In the genomic region with DNA sequence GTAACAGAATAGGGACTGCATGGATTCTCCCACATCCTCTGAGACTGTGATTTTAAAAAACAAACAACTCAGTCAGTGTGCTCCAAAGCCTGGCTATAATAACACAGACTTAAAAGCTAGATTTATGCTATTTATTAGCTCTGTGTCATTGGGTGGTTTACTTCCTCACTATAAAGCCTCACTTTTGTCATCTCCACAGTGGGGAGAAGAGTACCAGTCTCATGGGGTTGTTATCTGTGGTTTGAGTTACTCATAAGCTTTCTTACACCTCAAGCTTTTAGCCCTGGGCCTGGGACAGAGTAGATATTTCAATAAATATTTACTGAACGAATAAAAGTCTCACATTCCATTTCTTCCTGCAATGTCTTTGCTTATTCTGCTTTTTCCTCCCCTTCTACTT, we compare ENCODE assay signal across 10 cellular contexts. TPM values are rescaled to one million over a fixed set of nuclear protein-coding genes. Genes with fewer than 3 reads are reported as not detected.
DNase-seq lines count a peak whose midpoint lies in the region; ATAC-seq and TF ChIP-seq lines count a peak whose summit lies in the region.
"Had no signal": no experiment of that assay in that cellular context is flagged by ENCODE, and none has a peak within 500 bp of the region (broad histone marks: within the 10 kb centered on the region; RNA-seq: fewer than 3 reads in every experiment).

No MANE protein-coding gene starts in this region.

- no peak overlapping the region for H3K4me3 Mint-ChIP-seq in activated CD4-positive, alpha-beta T cell treated with anti-CD3 and anti-CD28 coated beads for 36 hours

- H3K9me2 ChIP-seq in Karpas-422 (replicated peaks; ENCODE audit: insufficient read depth, low read length): no peaks in the 10 kb centered on the region

- TF ChIP-seq CTCF in brain microvascular endothelial cell (IDR thresholded peaks at IDR 0.05; ENCODE audit: low read depth, low read length, missing control alignments) (no peak), spleen (IDR thresholded peaks at IDR 0.05 in 8 of 11, conservative IDR thresholded peaks at IDR 0.05 in 3 of 11) (no peak)

- peaks cover 87% of the 10 kb centered on the region for H3K79me2 ChIP-seq in Karpas-422 (ENCODE audit: low read length)

- peaks cover 9% of the 10 kb centered on the region; the same call in 1 of the 2 replicates for H4K20me1 ChIP-seq in Karpas-422 (ENCODE audit: insufficient read depth, low read depth, low read length)

- H3K27me3 Mint-ChIP-seq in activated CD4-positive, alpha-beta T cell treated with anti-CD3 and anti-CD28 coated beads for 36 hours: no peaks in the 10 kb centered on the region

- H3K27me3 ChIP-seq in Karpas-422 (ENCODE audit: low read length) (no peaks in the 10 kb centered on the region), brain microvascular endothelial cell (replicated peaks) (no peaks in the 10 kb centered on the region), spleen (replicated peaks in 1 of 7) (no peaks in the 10 kb centered on the region)

- H3K9me3 Mint-ChIP-seq in activated CD4-positive, alpha-beta T cell treated with anti-CD3 and anti-CD28 coated beads for 36 hours (ENCODE audit: low read depth): no peaks in the 10 kb centered on the region

- peak overlapping the region; percentile 47 for H3K9ac ChIP-seq in Karpas-422 (ENCODE audit: low read length)

- no peak overlapping the region for H2AFZ ChIP-seq in Karpas-422 (ENCODE audit: low read length)

- in situ Hi-C loops in brain microvascular endothelial cell (cut with HindIII; ENCODE audit: low pct_ligation_motif_present, low sequenced_read_pairs): no loop called here

- H3K36me3 ChIP-seq in Karpas-422 (ENCODE audit: insufficient read depth, low read length) (no peaks in the 10 kb centered on the region), brain microvascular endothelial cell (replicated peaks) (no peaks in the 10 kb centered on the region), spleen (no peaks in the 10 kb centered on the region)

- H3K4me1 Mint-ChIP-seq in activated CD4-positive, alpha-beta T cell treated with anti-CD3 and anti-CD28 coated beads for 36 hours: peaks cover 66% of the 10 kb centered on the region

- peak overlapping the region; percentile 78 for H3K27ac Mint-ChIP-seq in activated CD4-positive, alpha-beta T cell treated with anti-CD3 and anti-CD28 coated beads for 36 hours

- H3K36me3 Mint-ChIP-seq in activated CD4-positive, alpha-beta T cell treated with anti-CD3 and anti-CD28 coated beads for 36 hours (ENCODE audit: low read depth): peaks cover 4% of the 10 kb centered on the region

- peak; percentile 51 for ATAC-seq in activated CD4-positive, alpha-beta T cell treated with anti-CD3 and anti-CD28 coated beads for 36 hours
- no peak for ATAC-seq in GM18909 (IDR thresholded peaks at IDR 0.05; ENCODE audit: poor library complexity, unreplicated experiment)
- no peak for ATAC-seq in GM19463 (IDR thresholded peaks at IDR 0.05; ENCODE audit: unreplicated experiment)
- ATAC-seq: psoas muscle had no signal

- H3K4me1 ChIP-seq in Karpas-422 (ENCODE audit: low read length): peaks cover 74% of the 10 kb centered on the region
- H3K4me1 ChIP-seq in spleen: peaks cover 54 to 98% (median 86%) of the 10 kb centered on the region in 6 donors

- H3K4me3 ChIP-seq in Karpas-422 (ENCODE audit: low read length): peak overlapping the region; percentile 11; the same call in 1 of the 2 replicates
- H3K4me3 ChIP-seq in brain microvascular endothelial cell (ENCODE audit: low read depth, low read length): no peak overlapping the region
- H3K4me3 ChIP-seq in spleen: no peak overlapping the region
- H3K4me3 ChIP-seq: psoas muscle had no signal

- TF ChIP-seq POLR2A in spleen (IDR thresholded peaks at IDR 0.05): no peak

- H3K9me3 ChIP-seq in Karpas-422 (ENCODE audit: low read length) (no peaks in the 10 kb centered on the region), spleen (no peaks in the 10 kb centered on the region)
- H3K9me3 ChIP-seq: psoas muscle had no signal

- peak overlapping the region; percentile 65 for H3K27ac ChIP-seq in Karpas-422 (ENCODE audit: low read length)
- peak overlapping the region; percentile 13 for H3K27ac ChIP-seq in brain microvascular endothelial cell
- H3K27ac ChIP-seq in spleen: peak overlapping the region in 7 of 8 donors; percentile 37 to 91 (median 84)
- H3K27ac ChIP-seq: psoas muscle had no signal

- 38 to 67% (median 47%) methylated on average over 1 of the region's 1 CpG for WGBS in spleen, 5 donors

- CTCF ChIA-PET in activated CD4-positive, alpha-beta T cell treated with anti-CD3 and anti-CD28 coated beads for 36 hours (lab: Charles Lee): interaction anchor here (0.6 to 1.7 kb wide), 8 partner anchors 17 to 938 kb away, joined by 3 to 5 read pairs (median 4); no protein-coding TSS in a partner anchor

- no peak for DNase-seq in activated CD4-positive, alpha-beta T cell treated with anti-CD3 and anti-CD28 coated beads for 36 hours
- no peak for DNase-seq in activated CD4-positive, alpha-beta T cell treated with anti-CD3 and anti-CD28 coated beads, Interleukin-2, amount 50 U/mL, for 48 hours
- DNase-seq in Karpas-422 (peak; percentile 62), brain microvascular endothelial cell (peak; percentile 43), spleen (no peak), midbrain (lab: John Stamatoyannopoulos, UW) (no peak)
- DNase-seq: NCI-H1694 treated with DMSO at 0.1 percent for 48 hours, psoas muscle had no signal

- intact Hi-C loops in activated CD4-positive, alpha-beta T cell treated with anti-CD3 and anti-CD28 coated beads for 36 hours (cut with DNase I, micrococcal nuclease): loop anchor here (5.0 to 10.0 kb wide), 14 partner anchors 83 to 1230 kb away; partner anchors contain the start of genes ALG11 (in 1 of the 2), ATP7B (in 1 of the 2), INTS6 (in 1 of the 2) and TRIM13 (in 1 of the 2)
- intact Hi-C loops in spleen (cut with DNase I; ENCODE audit: low total_unique reads): loop anchor here (5.0 kb wide), 2 partner anchors 383 to 938 kb away; no protein-coding TSS in a partner anchor

- POLR2A ChIA-PET in activated CD4-positive, alpha-beta T cell treated with anti-CD3 and anti-CD28 coated beads for 36 hours (lab: Charles Lee): interaction anchor here (0.6 kb wide), 1 partner anchor 917 kb away, joined by 3 read pairs; no protein-coding TSS in a partner anchor

- H3K4me2 ChIP-seq in Karpas-422 (ENCODE audit: low read depth, low read length, poor library complexity, severe bottlenecking): peak overlapping the region; percentile 43

RNA-seq across cellular contexts. Expression of gene RNASEH2B, which starts 5.3 kb away (rescaled TPM):
- 10 to 100 TPM; 61.8 to 88.5 TPM for total RNA-seq in activated CD4-positive, alpha-beta T cell treated with anti-CD3 and anti-CD28 coated beads for 36 hours
- 85.2 and 137 TPM in 2 replicates for total RNA-seq in Karpas-422 (2014; rRNA removed; shearing (Covaris generic); ENCODE audit: low replicate concordance)
- 10 to 100 TPM; 57.2 to 84.8 (median 70.3) TPM for total RNA-seq in spleen
- 100 to 1,000 TPM in 2 of 3 donors, 10 to 100 TPM in 1; 81.1 to 129 (median 103) TPM for polyA plus RNA-seq in spleen

Comparison
In these comparisons a context has a peak if more than half of its experiments do, and no peak if none do; other contexts are left out.
1. DNase-seq: peak in Karpas-422 (single experiment) and brain microvascular endothelial cell (single experiment); none in activated CD4-positive, alpha-beta T cell treated with anti-CD3 and anti-CD28 coated beads for 36 hours (single experiment), activated CD4-positive, alpha-beta T cell treated with anti-CD3 and anti-CD28 coated beads, Interleukin-2, amount 50 U/mL, for 48 hours (0 of 2), spleen (single experiment) and midbrain (single experiment).
2. H3K27ac ChIP-seq: peak in every context shown above with its lines; median percentile 84 in spleen; 65 in Karpas-422; 13 in brain microvascular endothelial cell.